Comparison of ENCODE assay signal across 1 cellular context in the genomic region with DNA sequence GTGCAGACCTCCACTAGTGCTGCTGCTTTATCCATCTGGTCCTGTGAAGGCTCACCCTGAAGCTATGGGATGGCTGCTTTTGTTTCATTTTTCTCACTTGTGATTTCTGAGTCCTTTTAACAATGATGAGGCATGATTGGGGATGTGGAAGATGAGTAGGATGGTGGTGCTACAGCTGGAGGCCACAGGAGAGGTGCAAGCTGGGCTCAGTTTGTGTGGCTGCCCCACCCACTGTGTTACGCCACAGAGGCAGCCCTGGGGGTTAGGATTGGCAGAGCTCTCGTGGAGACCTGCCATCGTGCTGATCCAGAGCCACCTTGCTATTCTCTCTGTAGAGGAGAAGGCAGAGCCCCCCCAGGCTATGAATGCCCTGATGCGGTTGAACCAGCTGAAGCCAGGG.
TF ChIP-seq lines count a peak whose summit lies in the region.

No MANE protein-coding gene starts in this region.

TF ChIP-seq in HepG2, 621 proteins besides CTCF, POLR2A, EP300 and RAD21:
- TF ChIP-seq ZNF607 (CRISPR knock-in tag; IDR thresholded peaks at IDR 0.05; ENCODE audit: borderline replicate concordance) (no peak), RBM22 (optimal IDR thresholded peaks at IDR 0.05; ENCODE audit: low read length) (peak; percentile 7)
